Comparison of ENCODE assay signal across 8 cellular contexts in the genomic region with DNA sequence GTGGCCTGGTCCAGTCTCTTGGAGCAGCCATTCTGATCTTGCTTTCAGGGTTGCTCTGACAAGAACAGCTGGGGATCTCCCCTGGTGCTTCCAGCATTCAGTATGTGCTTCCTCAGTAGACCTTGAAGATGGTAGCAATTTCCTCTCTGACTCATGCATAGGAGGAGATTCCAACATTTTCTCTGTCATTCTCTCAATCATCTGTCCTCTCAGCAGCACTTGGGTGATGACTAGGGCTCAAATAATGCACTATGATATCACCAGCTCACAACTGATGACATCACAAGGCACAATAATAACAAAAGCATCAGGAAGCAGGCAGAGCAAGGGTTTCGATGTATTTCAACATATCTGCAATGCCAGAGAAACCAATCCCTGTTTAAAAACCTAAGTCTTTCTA. TPM values are rescaled to one million over a fixed set of nuclear protein-coding genes. Genes with fewer than 3 reads are reported as not detected.
A peak's percentile ranks its signal among the peaks of the same experiment; 100 is the strongest.
DNase-seq lines count a peak whose midpoint lies in the region; ATAC-seq, FAIRE-seq and TF ChIP-seq lines count a peak whose summit lies in the region.

No MANE protein-coding gene starts in this region.

- H3K4me3 ChIP-seq in HFF-Myc (replicated peaks; ENCODE audit: low read depth, low read length) (no peak overlapping the region), SJCRH30 (no peak overlapping the region), HepG2 (replicated peaks in 1 of 3; ENCODE audit: insufficient read depth in 1 of 3, low read depth in 2 of 3, low read length in 3 of 3) (no peak overlapping the region), colonic mucosa (no peak overlapping the region)

- no TSS peak for BruUV-seq in HepG2 (replicated peaks; lab: Mats Ljungman, UMichigan)

- intact Hi-C loops in HepG2 (cut with micrococcal nuclease; ENCODE audit: unreplicated experiment): no loop called here
- intact Hi-C loops in colonic mucosa (cut with DNase I): no loop called here

- no peak for TF ChIP-seq EP300 in HepG2 (IDR thresholded peaks at IDR 0.05; ENCODE audit: low read depth in 2 of 2, low read length in 2 of 2)
- TF ChIP-seq EP300 in HepG2 (CRISPR knock-in tag; IDR thresholded peaks at IDR 0.05; ENCODE audit: borderline replicate concordance): no peak

- peak; percentile 47 for DNase-seq in GM03348 (ENCODE audit: low spot score)
- DNase-seq in HFF-Myc (ENCODE audit: extremely low read depth, low read depth): peak; percentile 57
- peak; percentile 35 to 44 for DNase-seq in SJCRH30
- DNase-seq in HepG2 (ENCODE audit: low spot score): no peak
- no peak for DNase-seq in colonic mucosa
- DNase-seq in GOT3 (lab: John Stamatoyannopoulos, UW): no peak
- DNase-seq in iPS-NIHi7 (ENCODE audit: extremely low spot score): no peak
- DNase-seq in NCI-H146 treated with DMSO at 0.1 percent for 48 hours (lab: John Stamatoyannopoulos, UW; ENCODE audit: unreplicated experiment): no peak

- POLR2A ChIA-PET in HepG2 (lab: Yijun Ruan, JAX): no interaction called here

- TF ChIP-seq RAD21 in HepG2 (CRISPR knock-in tag; IDR thresholded peaks at IDR 0.05): no peak

- CTCF ChIA-PET in HepG2 (lab: Yijun Ruan, JAX; ENCODE audit: low intra/inter-chr PET ratio, low total read pairs): no interaction called here

- no peaks in the 10 kb centered on the region for H3K27me3 ChIP-seq in SJCRH30
- no peaks in the 10 kb centered on the region for H3K27me3 ChIP-seq in HepG2 (ENCODE audit: control insufficient read depth in 1 of 2, insufficient read depth in 2 of 2, low read length in 2 of 2)
- no peaks in the 10 kb centered on the region for H3K27me3 ChIP-seq in colonic mucosa

- no peak for TF ChIP-seq CTCF in HFF-Myc (IDR thresholded peaks at IDR 0.05; ENCODE audit: low read depth, low read length, missing control alignments)
- no peak for TF ChIP-seq CTCF in HepG2 (CRISPR knock-in tag; IDR thresholded peaks at IDR 0.05)
- TF ChIP-seq CTCF in colonic mucosa (IDR thresholded peaks at IDR 0.05): no peak

- H3K79me2 ChIP-seq in HepG2 (ENCODE audit: insufficient read depth, low read length): no peaks in the 10 kb centered on the region

- H3K4me2 ChIP-seq in HepG2 (ENCODE audit: low read depth, low read length): no peak overlapping the region

- H3K9me3 ChIP-seq in SJCRH30 (replicated peaks) (peaks cover 8% of the 10 kb centered on the region; the same call in 1 of the 2 replicates), HepG2 (ENCODE audit: low read length) (no peaks in the 10 kb centered on the region), colonic mucosa (no peaks in the 10 kb centered on the region)

- no peaks in the 10 kb centered on the region for H3K4me1 ChIP-seq in SJCRH30
- H3K4me1 ChIP-seq in HepG2 (ENCODE audit: insufficient read depth, low read length): no peaks in the 10 kb centered on the region
- no peaks in the 10 kb centered on the region for H3K4me1 ChIP-seq in colonic mucosa

- no peaks in the 10 kb centered on the region for H4K20me1 ChIP-seq in HepG2 (ENCODE audit: insufficient read depth, low read length)

- H2AFZ ChIP-seq in HepG2 (ENCODE audit: low read length): no peak overlapping the region

- in situ Hi-C loops in HepG2 (cut with HindIII; ENCODE audit: extremely low pct_ligation_motif_present, low pct_unique_long_range_greater_than_20kb): no loop called here

- H3K27ac ChIP-seq in SJCRH30 (peak overlapping the region; percentile 3; the same call in 1 of the 2 replicates), HepG2 (ENCODE audit: extremely low read length, insufficient read depth, low read length) (no peak overlapping the region), colonic mucosa (no peak overlapping the region)

- 5% methylated on average over 1 of the region's 1 CpG for WGBS in HepG2 (ENCODE audit: low lambda C conversion rate)

- no peak overlapping the region for H3K9ac ChIP-seq in HepG2 (ENCODE audit: insufficient read depth, low read depth, low read length)
- no peak overlapping the region for H3K9ac ChIP-seq in colonic mucosa (ENCODE audit: low read depth in 2 of 2, low read length in 2 of 2)

- no peak for ATAC-seq in HepG2

- no peak for FAIRE-seq in HepG2 (lab: Jason Lieb, UNC)

- H3K36me3 ChIP-seq in SJCRH30 (no peaks in the 10 kb centered on the region), HepG2 (replicated peaks in 1 of 2; ENCODE audit: control insufficient read depth in 1 of 2, insufficient read depth in 2 of 2, low read length in 2 of 2) (no peaks in the 10 kb centered on the region), colonic mucosa (no peaks in the 10 kb centered on the region)

- no peak for TF ChIP-seq POLR2A in HepG2 (IDR thresholded peaks at IDR 0.05; ENCODE audit: insufficient read depth in 1 of 2, low read depth in 2 of 2, low read length in 2 of 2)

TF ChIP-seq in HepG2, 621 proteins besides CTCF, POLR2A, EP300 and RAD21 (continues in another document):
- TF ChIP-seq, protein P1, sequence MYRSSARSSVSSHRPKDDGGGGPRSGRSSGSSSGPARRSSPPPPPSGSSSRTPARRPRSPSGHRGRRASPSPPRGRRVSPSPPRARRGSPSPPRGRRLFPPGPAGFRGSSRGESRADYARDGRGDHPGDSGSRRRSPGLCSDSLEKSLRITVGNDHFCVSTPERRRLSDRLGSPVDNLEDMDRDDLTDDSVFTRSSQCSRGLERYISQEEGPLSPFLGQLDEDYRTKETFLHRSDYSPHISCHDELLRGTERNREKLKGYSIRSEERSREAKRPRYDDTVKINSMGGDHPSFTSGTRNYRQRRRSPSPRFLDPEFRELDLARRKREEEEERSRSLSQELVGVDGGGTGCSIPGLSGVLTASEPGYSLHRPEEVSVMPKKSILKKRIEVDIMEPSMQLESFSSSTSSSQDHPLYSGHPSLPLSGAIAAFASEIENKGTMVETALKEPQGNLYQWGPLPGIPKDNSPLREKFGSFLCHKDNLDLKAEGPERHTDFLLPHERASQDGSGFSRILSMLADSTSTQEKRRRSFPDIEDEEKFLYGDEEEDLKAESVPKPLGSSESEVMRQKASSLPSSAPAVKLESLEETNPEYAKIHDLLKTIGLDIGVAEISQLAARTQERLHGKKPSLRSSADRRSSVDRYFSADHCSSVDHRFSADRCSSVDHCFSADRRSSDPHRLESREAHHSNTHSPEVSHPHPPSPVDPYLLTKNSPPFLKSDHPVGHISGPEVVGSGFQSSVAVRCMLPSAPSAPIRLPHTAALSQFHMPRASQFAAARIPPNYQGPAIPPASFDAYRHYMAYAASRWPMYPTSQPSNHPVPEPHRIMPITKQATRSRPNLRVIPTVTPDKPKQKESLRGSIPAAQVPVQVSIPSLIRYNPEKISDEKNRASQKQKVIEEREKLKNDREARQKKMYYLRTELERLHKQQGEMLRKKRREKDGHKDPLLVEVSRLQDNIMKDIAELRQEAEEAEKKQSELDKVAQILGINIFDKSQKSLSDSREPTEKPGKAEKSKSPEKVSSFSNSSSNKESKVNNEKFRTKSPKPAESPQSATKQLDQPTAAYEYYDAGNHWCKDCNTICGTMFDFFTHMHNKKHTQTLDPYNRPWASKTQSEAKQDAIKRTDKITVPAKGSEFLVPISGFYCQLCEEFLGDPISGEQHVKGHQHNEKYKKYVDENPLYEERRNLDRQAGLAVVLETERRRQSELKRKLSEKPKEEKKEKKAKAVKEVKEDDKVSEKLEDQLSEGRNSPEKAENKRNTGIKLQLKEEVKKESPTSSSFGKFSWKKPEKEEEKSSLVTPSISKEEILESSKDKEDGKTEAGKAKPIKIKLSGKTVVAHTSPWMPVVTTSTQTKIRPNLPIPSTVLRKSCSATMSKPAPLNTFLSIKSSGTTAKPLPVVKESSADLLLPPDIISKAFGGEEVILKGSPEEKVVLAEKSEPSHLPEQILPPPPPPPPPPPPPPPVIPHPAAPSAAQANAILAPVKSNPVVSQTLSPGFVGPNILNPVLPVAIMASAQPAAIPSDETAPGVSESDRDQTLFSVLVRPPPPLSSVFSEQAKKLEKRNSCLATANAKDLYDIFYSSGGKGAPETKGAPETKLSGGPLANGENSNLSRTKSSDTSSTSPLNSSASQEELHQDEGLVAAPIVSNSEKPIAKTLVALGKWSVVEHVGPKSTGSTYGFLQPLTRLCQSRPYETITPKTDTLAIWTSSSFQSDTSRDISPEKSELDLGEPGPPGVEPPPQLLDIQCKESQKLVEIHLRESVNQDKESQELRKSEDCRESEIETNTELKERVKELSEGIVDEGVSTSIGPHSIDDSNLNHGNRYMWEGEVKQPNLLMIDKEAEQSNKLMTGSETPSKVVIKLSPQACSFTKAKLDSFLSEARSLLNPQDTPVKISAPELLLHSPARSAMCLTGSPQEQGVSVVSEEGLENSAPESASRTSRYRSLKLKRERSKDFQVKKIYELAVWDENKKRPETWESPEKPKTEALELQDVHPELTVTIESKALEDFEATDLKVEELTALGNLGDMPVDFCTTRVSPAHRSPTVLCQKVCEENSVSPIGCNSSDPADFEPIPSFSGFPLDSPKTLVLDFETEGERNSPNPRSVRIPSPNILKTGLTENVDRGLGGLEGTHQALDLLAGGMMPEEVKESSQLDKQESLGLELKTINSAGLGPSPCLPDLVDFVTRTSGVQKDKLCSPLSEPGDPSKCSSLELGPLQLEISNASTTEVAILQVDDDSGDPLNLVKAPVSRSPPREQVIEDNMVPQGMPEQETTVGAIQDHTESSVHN (CRISPR knock-in tag; IDR thresholded peaks at IDR 0.05): no peak

RNA-seq across cellular contexts. Expression of a gene that starts 52.7 kb away (rescaled TPM):
- 5.6 and 5.7 TPM in 2 replicates for total RNA-seq in SJCRH30 (2014; rRNA removed; shearing (Covaris generic))
- total RNA-seq in HepG2 (2016; rRNA removed; fragmentation: Illumina TruSeq; extraction: Trizol) (5.5 and 25.9 TPM in 2 replicates), colonic mucosa (10 to 100 TPM; 69.4 to 96.2 TPM)
- total RNA-seq in HepG2 (2016; cell fraction: cytosol; rRNA removed; fragmentation: Illumina TruSeq; extraction: Trizol; ENCODE audit: low read depth): 2.7 and 3.1 TPM in 2 replicates
- total RNA-seq in HepG2 (2016; cell fraction: insoluble cytoplasmic fraction; rRNA removed; fragmentation: Illumina TruSeq; extraction: Trizol): 5.7 and 27.3 TPM in 2 replicates
- 4.4 and 4.9 TPM in 2 replicates for total RNA-seq in HepG2 (2016; cell fraction: membrane; rRNA removed; fragmentation: Illumina TruSeq; extraction: Trizol)
- total RNA-seq in HepG2 (2016; cell fraction: nucleus; rRNA removed; fragmentation: Illumina TruSeq; extraction: Trizol): 68.6 TPM in 2 replicates
- 60.6 and 64.4 TPM in 2 replicates for polyA plus RNA-seq in HepG2 (2011; rRNA removed)
- polyA plus RNA-seq in HepG2 (2011; cell fraction: cytosol; rRNA removed): 15.1 and 18.0 TPM in 2 replicates
- 119 and 131 TPM in 2 replicates for polyA plus RNA-seq in HepG2 (2011; cell fraction: nucleus; rRNA removed)
- 6.7 and 12.3 TPM in 2 replicates for polyA plus RNA-seq in HepG2 (2012)
- 1.2 and 1.6 TPM in 2 replicates for polyA plus RNA-seq in HepG2 (2016; cell fraction: cytosol; fragmentation: Illumina TruSeq; extraction: Trizol; ENCODE audit: low read depth)
- polyA plus RNA-seq in HepG2 (2016; cell fraction: insoluble cytoplasmic fraction; fragmentation: Illumina TruSeq; extraction: Trizol; ENCODE audit: low read depth): 3.7 and 4.3 TPM in 2 replicates
- polyA plus RNA-seq in HepG2 (2016; cell fraction: membrane; fragmentation: Illumina TruSeq; extraction: Trizol; ENCODE audit: low read depth): 1.9 and 2.3 TPM in 2 replicates
- polyA plus RNA-seq in HepG2 (2016; cell fraction: nucleus; fragmentation: Illumina TruSeq; extraction: Trizol; ENCODE audit: insufficient read depth, low read depth): 93.3 and 117 TPM in 2 replicates
- 12.8 and 49.4 TPM in 2 replicates for polyA minus RNA-seq in HepG2 (2011; rRNA and poly(A)+ RNA removed; ENCODE audit: low replicate concordance)
- polyA minus RNA-seq in HepG2 (2011; cell fraction: cytosol; rRNA and poly(A)+ RNA removed): 11.4 and 16.5 TPM in 2 replicates
- 170 and 306 TPM in 2 replicates for polyA minus RNA-seq in HepG2 (2011; cell fraction: nucleus; rRNA and poly(A)+ RNA removed)

Comparison
In these comparisons a context has a peak if more than half of its experiments do, and no peak if none do; other contexts are left out.
1. DNase-seq: peak in GM03348 (single experiment), HFF-Myc (single experiment) and SJCRH30 (2 of 2); none in HepG2 (single experiment), colonic mucosa (single experiment), GOT3 (single experiment), iPS-NIHi7 (single experiment) and NCI-H146 treated with DMSO at 0.1 percent for 48 hours (single experiment).